In genomic region chr5:169101966-169102365, GRCh38 we compare ENCODE assay signal across 34 cellular contexts.
"Had no signal": no experiment of that assay in that cellular context is flagged by ENCODE, and none has a peak within 500 bp of the region (broad histone marks: within the 10 kb centered on the region; RNA-seq: fewer than 3 reads in every experiment).

No MANE protein-coding gene starts in this region.

- H3K27me3 ChIP-seq: MG63 had no signal

- H3K4me3 ChIP-seq: MG63 had no signal

- H3K36me3 ChIP-seq: MG63 had no signal

- H3K9me3 ChIP-seq: MG63 had no signal

- DNase-seq: Karpas-422, Kasumi-1, MG63, MM.1S, MV-4-11, NCI-H1048, NCI-H1092, NCI-H1092 treated with DMSO at 0.1 percent for 48 hours, NCI-H1105, NCI-H1105 treated with DMSO at 0.1 percent for 48 hours, NCI-H1417, NCI-H1417 treated with DMSO at 0.1 percent for 48 hours, NCI-H1436, NCI-H1436 treated with DMSO at 0.1 percent for 48 hours, NCI-H146, NCI-H1694, NCI-H1694 treated with DMSO at 0.1 percent for 48 hours, NCI-H187, NCI-H187 treated with DMSO at 0.1 percent for 48 hours, NCI-H1930, NCI-H2029, NCI-H2029 treated with DMSO at 0.1 percent for 48 hours, NCI-H2081, NCI-H2081 treated with DMSO at 0.1 percent for 48 hours, NCI-H2107, NCI-H2171, NCI-H2171 treated with DMSO at 0.1 percent for 48 hours, NCI-H2227 treated with DMSO at 0.1 percent for 48 hours, NCI-H226, NCI-H345, NCI-H446, NCI-H446 treated with DMSO at 0.1 percent for 48 hours, NCI-H510A, NCI-H510A treated with DMSO at 0.1 percent for 48 hours had no signal
